ENCODE assay signal across 17 cellular contexts in the genomic region with DNA sequence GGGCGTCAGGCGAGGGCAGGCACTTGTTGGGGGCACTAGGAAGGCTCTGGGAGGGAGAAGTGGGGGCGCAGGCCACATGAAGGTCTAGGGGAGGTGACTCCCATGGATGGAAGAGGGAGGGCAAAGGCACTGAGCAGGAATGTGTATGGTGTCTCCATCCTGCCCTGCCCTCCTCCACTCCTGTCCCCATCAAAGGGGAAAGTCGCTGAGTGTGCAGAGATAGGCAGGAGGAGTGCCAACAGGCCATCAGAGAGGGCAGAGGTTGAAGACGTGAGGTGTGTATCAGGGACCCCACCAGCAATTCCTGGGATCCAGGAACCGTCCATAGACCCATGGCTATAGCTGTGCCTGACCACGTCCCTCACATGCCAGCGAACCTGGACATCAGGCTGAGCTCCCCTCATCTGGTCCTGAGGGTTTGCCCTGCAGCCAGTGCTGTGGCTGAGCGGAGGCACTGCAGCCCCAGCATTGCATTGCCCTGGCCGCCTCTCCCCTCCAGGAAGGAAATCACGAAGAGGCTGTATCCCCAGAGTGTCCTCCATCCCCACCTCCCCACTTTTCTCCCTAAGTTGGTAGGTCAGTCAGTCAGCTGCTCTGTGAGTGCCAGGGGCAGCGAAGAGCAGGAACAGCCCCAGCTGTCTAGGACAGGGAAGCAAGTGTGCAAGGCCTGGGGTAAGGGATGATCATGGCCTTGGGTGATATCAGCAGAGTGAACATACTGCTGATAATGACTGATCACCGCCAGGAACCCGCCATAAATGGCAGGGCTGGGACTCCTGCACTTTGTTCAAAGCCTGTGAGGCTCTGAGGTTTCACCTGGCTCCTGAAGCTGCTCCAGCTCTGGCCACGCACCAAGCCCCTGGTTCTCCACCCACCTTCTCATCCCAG. TPM values are rescaled to one million over a fixed set of nuclear protein-coding genes. Genes with fewer than 3 reads are reported as not detected.
A peak's percentile ranks its signal among the peaks of the same experiment; 100 is the strongest.
DNase-seq lines count a peak whose midpoint lies in the region; ATAC-seq and TF ChIP-seq lines count a peak whose summit lies in the region.
"Had no signal": no experiment of that assay in that cellular context is flagged by ENCODE, and none has a peak within 500 bp of the region (broad histone marks: within the 10 kb centered on the region; RNA-seq: fewer than 3 reads in every experiment).

No MANE protein-coding gene starts in this region.

- TF ChIP-seq POLR2A in HCT116 (IDR thresholded peaks at IDR 0.05; ENCODE audit: borderline replicate concordance, extremely low read depth, insufficient read depth, insufficient read length) = no peak

- H4K91ac ChIP-seq in neuronal stem cell (ENCODE audit: low read depth, low read length, poor library complexity) = no peak overlapping the region

- POLR2A ChIA-PET in HCT116 (lab: Charles Lee) = interaction anchor here (1.3 to 1.6 kb wide), 2 partner anchors 9 to 170 kb away, joined by 3 to 4 read pairs; partner anchors contain the start of gene MAP3K3

- H3K27me3 ChIP-seq in BLaER1 treated with 17β-estradiol and CSF1 and Interleukin-3, amounts not matched to agents 10 nM and 100 nM = peaks cover 0 to 16% (median 0%) of the 10 kb centered on the region in 11 experiments; a peak in 5 of 22 replicates
- H3K27me3 ChIP-seq in HCT116 (ENCODE audit: insufficient read depth, low read length) = no peaks in the 10 kb centered on the region
- no peaks in the 10 kb centered on the region for H3K27me3 ChIP-seq in duodenal mucosa (ENCODE audit: control insufficient read depth in 1 of 2, insufficient read depth in 2 of 2, low read length in 2 of 2)
- peaks cover 0 to 44% (median under 1%) of the 10 kb centered on the region in 3 experiments for H3K27me3 ChIP-seq in neuronal stem cell (ENCODE audit: control insufficient read depth in 3 of 3, insufficient read depth in 3 of 3, low read depth in 1 of 3, low read length in 3 of 3)
- H3K27me3 ChIP-seq in upper lobe of right lung = no peaks in the 10 kb centered on the region
- H3K27me3 ChIP-seq: SJSA1 had no signal

- no peak overlapping the region for H3K9ac ChIP-seq in BLaER1 treated with 17β-estradiol and CSF1 and Interleukin-3, amounts not matched to agents 10 nM and 100 nM
- no peak overlapping the region for H3K9ac ChIP-seq in HCT116 (ENCODE audit: low read length)
- peak overlapping the region in 1 of 2 donors; percentile 27 for H3K9ac ChIP-seq in duodenal mucosa (ENCODE audit: low read depth in 1 of 2, low read length in 2 of 2)
- H3K9ac ChIP-seq in neuronal stem cell (ENCODE audit: low read depth, low read length, poor library complexity) = peak overlapping the region; percentile 9

- no peak overlapping the region for H3K27ac ChIP-seq in BLaER1 treated with 17β-estradiol and CSF1 and Interleukin-3, amounts not matched to agents 10 nM and 100 nM
- H3K27ac ChIP-seq in HCT116 (ENCODE audit: low read depth, low read length) (no peak overlapping the region), duodenal mucosa (ENCODE audit: low read depth, low read length) (no peak overlapping the region), neuronal stem cell (replicated peaks; ENCODE audit: low read length) (no peak overlapping the region), upper lobe of right lung (no peak overlapping the region)
- H3K27ac ChIP-seq: C4-2B, SJSA1 had no signal

- H2BK120ac ChIP-seq in neuronal stem cell (ENCODE audit: low read depth, low read length) = no peak overlapping the region

- H2AK5ac ChIP-seq in neuronal stem cell (ENCODE audit: low read depth, low read length) = peak overlapping the region; percentile 35

- no CpG with 5 or more reads among the region's 15 CpGs for WGBS in neuronal stem cell (ENCODE audit: extremely low coverage in 2 of 2, insufficient read length in 2 of 2, insufficient replicate concordance in 1 of 2), 2 donors

- no TSS peak for BruUV-seq in HCT116 (replicated peaks; lab: Mats Ljungman, UMichigan)

- H2AFZ ChIP-seq in HCT116 (ENCODE audit: low read depth, low read length, poor library complexity, severe bottlenecking) (no peak overlapping the region), neuronal stem cell (ENCODE audit: low read length) (no peak overlapping the region)

- H3K23ac ChIP-seq in neuronal stem cell (ENCODE audit: low read depth, low read length, poor library complexity) = no peak overlapping the region

- H3K4ac ChIP-seq in neuronal stem cell (ENCODE audit: low read length) = no peak overlapping the region

- H3K36me3 ChIP-seq in BLaER1 treated with 17β-estradiol and CSF1 and Interleukin-3, amounts not matched to agents 10 nM and 100 nM = no peaks in the 10 kb centered on the region
- H3K36me3 ChIP-seq in HCT116 (ENCODE audit: control insufficient read depth in 1 of 2, insufficient read depth in 2 of 2, low read length in 2 of 2) = no peaks in the 10 kb centered on the region
- no peaks in the 10 kb centered on the region for H3K36me3 ChIP-seq in duodenal mucosa (ENCODE audit: control insufficient read depth in 1 of 2, insufficient read depth in 2 of 2, low read length in 2 of 2)
- H3K36me3 ChIP-seq in neuronal stem cell (replicated peaks in 1 of 2; ENCODE audit: control insufficient read depth in 2 of 2, insufficient read depth in 2 of 2, low read length in 2 of 2) = no peaks in the 10 kb centered on the region
- no peaks in the 10 kb centered on the region for H3K36me3 ChIP-seq in upper lobe of right lung
- H3K36me3 ChIP-seq: SJSA1 had no signal

- DNase-seq in HCT116 (ENCODE audit: low read depth, low spot score) = no peak
- no peak for DNase-seq in neuronal stem cell (ENCODE audit: low spot score)
- no peak for DNase-seq in NCI-H446 treated with DMSO at 0.1 percent for 48 hours (lab: John Stamatoyannopoulos, UW)
- no peak for DNase-seq in upper lobe of right lung
- DNase-seq: EL, HCEC 1CT, NCI-H187 treated with DMSO at 0.1 percent for 48 hours, NCI-H2171, NCI-H446, NCI-H748 treated with DMSO at 0.1 percent for 48 hours, PC-3 had no signal

- H3K4me1 ChIP-seq in BLaER1 treated with 17β-estradiol and CSF1 and Interleukin-3, amounts not matched to agents 10 nM and 100 nM = peaks cover 43 to 56% (median 49%) of the 10 kb centered on the region in 10 experiments
- H3K4me1 ChIP-seq in HCT116 (ENCODE audit: control insufficient read depth in 1 of 2, insufficient read depth in 2 of 2, low read length in 2 of 2) = peaks cover 0 to 23% of the 10 kb centered on the region in 2 experiments; a peak in 2 of 4 replicates
- peaks cover 40 to 43% of the 10 kb centered on the region in 2 donors for H3K4me1 ChIP-seq in duodenal mucosa (ENCODE audit: control insufficient read depth in 1 of 2, insufficient read depth in 2 of 2, low read length in 2 of 2)
- peaks cover 0 to 2% of the 10 kb centered on the region in 2 donors for H3K4me1 ChIP-seq in neuronal stem cell (ENCODE audit: control insufficient read depth in 2 of 2, insufficient read depth in 1 of 2, low read depth in 1 of 2, low read length in 2 of 2)
- peaks cover 26% of the 10 kb centered on the region for H3K4me1 ChIP-seq in upper lobe of right lung

- TF ChIP-seq CTCF in HCT116 (IDR thresholded peaks at IDR 0.05 in 2 of 3, conservative IDR thresholded peaks at IDR 0.05 in 1 of 3; ENCODE audit: borderline replicate concordance in 1 of 3, insufficient read depth in 1 of 3, low read depth in 2 of 3, low read length in 2 of 3) = no peak
- TF ChIP-seq CTCF in upper lobe of right lung (IDR thresholded peaks at IDR 0.05) = no peak

- intact Hi-C loops in HCT116 (cut with micrococcal nuclease) (no loop called here), upper lobe of right lung (cut with DNase I) (no loop called here)

- H3K9me2 ChIP-seq in HCT116 (ENCODE audit: insufficient read depth) = no peaks in the 10 kb centered on the region

- no peaks in the 10 kb centered on the region for H3K9me3 ChIP-seq in BLaER1 treated with 17β-estradiol and CSF1 and Interleukin-3, amounts not matched to agents 10 nM and 100 nM (replicated peaks in 1 of 11)
- no peaks in the 10 kb centered on the region for H3K9me3 ChIP-seq in HCT116 (ENCODE audit: control insufficient read depth in 1 of 2, insufficient read depth in 1 of 2, low read depth in 1 of 2, low read length in 2 of 2)
- no peaks in the 10 kb centered on the region for H3K9me3 ChIP-seq in duodenal mucosa (ENCODE audit: control insufficient read depth in 1 of 2, low read length in 2 of 2)
- H3K9me3 ChIP-seq in neuronal stem cell (replicated peaks in 1 of 2; ENCODE audit: control insufficient read depth in 2 of 2, insufficient read depth in 1 of 2, low read depth in 1 of 2, low read length in 2 of 2) = peaks cover 0 to 2% of the 10 kb centered on the region in 2 donors
- no peaks in the 10 kb centered on the region for H3K9me3 ChIP-seq in upper lobe of right lung
- H3K9me3 ChIP-seq: SJSA1 had no signal

- no peaks in the 10 kb centered on the region for H3K79me2 ChIP-seq in HCT116 (ENCODE audit: insufficient read depth, low read length)

- no peak overlapping the region for H4K8ac ChIP-seq in neuronal stem cell (ENCODE audit: low read depth, low read length)

- no peak overlapping the region for H2BK12ac ChIP-seq in neuronal stem cell (ENCODE audit: low read length)

- no peak overlapping the region for H3K14ac ChIP-seq in neuronal stem cell (ENCODE audit: low read length)

- TF ChIP-seq RAD21 in HCT116 (IDR thresholded peaks at IDR 0.05; ENCODE audit: low read depth) = no peak

- peak overlapping the region; percentile 27 for H3K18ac ChIP-seq in neuronal stem cell (ENCODE audit: low read length)

- no peaks in the 10 kb centered on the region for H4K20me1 ChIP-seq in BLaER1 treated with 17β-estradiol and CSF1 and Interleukin-3, amounts not matched to agents 10 nM and 100 nM
- H4K20me1 ChIP-seq in HCT116 (ENCODE audit: insufficient read depth) = no peaks in the 10 kb centered on the region

- no peak overlapping the region for H3K4me3 ChIP-seq in BLaER1 treated with 17β-estradiol and CSF1 and Interleukin-3, amounts not matched to agents 10 nM and 100 nM
- H3K4me3 ChIP-seq in HCT116 (replicated peaks in 1 of 2; ENCODE audit: low read depth in 1 of 2, low read length in 2 of 2) = no peak overlapping the region
- peak overlapping the region; percentile 12 to 40 for H3K4me3 ChIP-seq in duodenal mucosa (ENCODE audit: low read depth in 1 of 2, low read length in 2 of 2)
- no peak overlapping the region for H3K4me3 ChIP-seq in neuronal stem cell (ENCODE audit: low read length in 2 of 2)
- H3K4me3 ChIP-seq in upper lobe of right lung = no peak overlapping the region
- H3K4me3 ChIP-seq: SJSA1 had no signal

- no peaks in the 10 kb centered on the region for H3K79me1 ChIP-seq in neuronal stem cell (ENCODE audit: low read depth, low read length)

- ATAC-seq in HCT116 (peak; percentile 24; the same call in 1 of the 2 replicates), GM18502 (IDR thresholded peaks at IDR 0.05; ENCODE audit: poor library complexity, unreplicated experiment) (no peak), upper lobe of right lung (no peak)
- ATAC-seq: PC-3 had no signal

- peak overlapping the region in 8 of 11 experiments; percentile 15 to 48 (median 36); a peak in 13 of 22 replicates for H3K4me2 ChIP-seq in BLaER1 treated with 17β-estradiol and CSF1 and Interleukin-3, amounts not matched to agents 10 nM and 100 nM
- H3K4me2 ChIP-seq in HCT116 (ENCODE audit: low read length) = no peak overlapping the region
- H3K4me2 ChIP-seq in neuronal stem cell (ENCODE audit: insufficient read depth, low read length, poor library complexity, severe bottlenecking) = no peak overlapping the region

- RAD21 ChIA-PET in HCT116 (lab: Charles Lee; ENCODE audit: low non-redundant PET in 1 of 2, low total read pairs in 2 of 2, uncharacterized antibody in 2 of 2, unreplicated experiment in 2 of 2) = no interaction called here

- H2BK15ac ChIP-seq in neuronal stem cell (ENCODE audit: low read length) = peak overlapping the region; percentile 75

- CTCF ChIA-PET in HCT116 (lab: Charles Lee) = no interaction called here

- H2BK5ac ChIP-seq in neuronal stem cell (ENCODE audit: low read length) = no peak overlapping the region

RNA-seq across cellular contexts. Expression of gene CYB561, which starts 6.2 kb away (rescaled TPM):
- total RNA-seq in HCT116 (2021; ENCODE audit: unreplicated experiment) = 67.6 TPM
- 50.7 and 81.3 TPM in 2 replicates for polyA plus RNA-seq in HCT116 (2012)
- 11.7 TPM for polyA plus RNA-seq in neuronal stem cell (2013, experiment 1 of 2)
- polyA plus RNA-seq in neuronal stem cell (2013, experiment 2 of 2) = 12.1 TPM
- total RNA-seq in upper lobe of right lung = 55.5 TPM

RNA-seq across cellular contexts. Expression of gene ACE, which starts 24.5 kb away (rescaled TPM):
- total RNA-seq in HCT116 (2021; ENCODE audit: unreplicated experiment) (7.7 TPM), upper lobe of right lung (64.1 TPM)
- 2.4 and 3.5 TPM in 2 replicates for polyA plus RNA-seq in HCT116 (2012)
- polyA plus RNA-seq in neuronal stem cell (2013, experiment 1 of 2) = 0.08 TPM
- polyA plus RNA-seq in neuronal stem cell (2013, experiment 2 of 2) = 0.04 TPM
- total RNA-seq: HT1080 had no signal

Comparison
In these comparisons a context has a peak if more than half of its experiments do, and no peak if none do; other contexts are left out.
1. H3K4me2 ChIP-seq: peak in BLaER1 treated with 17β-estradiol and CSF1 and Interleukin-3, amounts not matched to agents 10 nM and 100 nM (8 of 11); none in HCT116 (single experiment) and neuronal stem cell (single experiment).
2. H3K4me3 ChIP-seq: peak in duodenal mucosa (2 of 2); none in BLaER1 treated with 17β-estradiol and CSF1 and Interleukin-3, amounts not matched to agents 10 nM and 100 nM (0 of 10), HCT116 (0 of 2), neuronal stem cell (0 of 2) and upper lobe of right lung (single experiment).